9 cellular contexts compared by ENCODE assay signal in the genomic region with DNA sequence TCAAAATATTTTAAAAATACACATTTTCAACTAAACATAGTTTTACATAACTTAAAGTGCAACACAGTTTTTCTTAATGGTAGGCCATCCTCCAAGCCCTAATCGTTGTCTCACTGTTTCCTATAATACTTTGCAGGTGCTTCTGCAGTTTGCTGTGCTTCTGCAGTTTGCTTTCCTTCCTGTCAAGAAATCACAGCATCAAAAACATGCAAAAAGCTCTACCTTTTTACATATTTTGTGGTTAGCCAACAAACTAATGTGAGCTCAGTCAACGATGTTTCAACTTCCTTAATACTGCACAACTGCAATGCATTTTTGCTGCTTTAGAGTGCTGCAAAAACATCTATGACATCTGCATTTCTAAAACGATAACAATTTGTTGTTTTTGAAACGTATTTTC. TPM values are rescaled to one million over a fixed set of nuclear protein-coding genes. Genes with fewer than 3 reads are reported as not detected.
A peak's percentile ranks its signal among the peaks of the same experiment; 100 is the strongest.
DNase-seq lines count a peak whose midpoint lies in the region; ATAC-seq lines count a peak whose summit lies in the region.
"Had no signal": no experiment of that assay in that cellular context is flagged by ENCODE, and none has a peak within 500 bp of the region (broad histone marks: within the 10 kb centered on the region; RNA-seq: fewer than 3 reads in every experiment).

No MANE protein-coding gene starts in this region.

- H3K4me3 ChIP-seq in aorta (ENCODE audit: low read length in 2 of 2): no peak overlapping the region
- H3K4me3 ChIP-seq in trophoblast cell (ENCODE audit: low read depth, low read length): no peak overlapping the region

- H2BK12ac ChIP-seq in trophoblast cell (ENCODE audit: low read length): no peak overlapping the region

- 60 to 61% methylated on average over 4 of the region's 4 CpGs for WGBS in aorta, 2 donors
- no CpG with 5 or more reads among the region's 4 CpGs for WGBS in trophoblast cell (ENCODE audit: extremely low coverage, insufficient coverage, insufficient read length)

- H3K36me3 Mint-ChIP-seq in T-helper 1 cell treated with Interleukin-12 subunit alpha and Interleukin-12 subunit beta and Interleukin-4 antibody, amounts not matched to agents 30 μg/mL and 1 μg/mL, for 36 hours (ENCODE audit: low read depth): peaks cover 36% of the 10 kb centered on the region

- H3K27ac ChIP-seq in aorta (ENCODE audit: low read depth in 1 of 2, low read length in 2 of 2): no peak overlapping the region
- H3K27ac ChIP-seq in trophoblast cell (ENCODE audit: low read depth, low read length): no peak overlapping the region

- H3K79me1 ChIP-seq in trophoblast cell (ENCODE audit: low read length): no peaks in the 10 kb centered on the region

- no peak overlapping the region for H3K23ac ChIP-seq in trophoblast cell (ENCODE audit: low read length)

- no peak overlapping the region for H3K14ac ChIP-seq in trophoblast cell (ENCODE audit: low read length)

- H3K27me3 ChIP-seq in aorta (ENCODE audit: control insufficient read depth in 1 of 2, insufficient read depth in 2 of 2, low read length in 1 of 2) (no peaks in the 10 kb centered on the region), trophoblast cell (ENCODE audit: insufficient read depth, low read length) (no peaks in the 10 kb centered on the region)

- H3K4me1 ChIP-seq in aorta (ENCODE audit: control insufficient read depth in 1 of 2, insufficient read depth in 2 of 2, low read length in 2 of 2) (no peaks in the 10 kb centered on the region), trophoblast cell (ENCODE audit: control insufficient read depth in 1 of 2, insufficient read depth in 2 of 2, low read length in 2 of 2) (no peaks in the 10 kb centered on the region)

- H3K36me3 ChIP-seq in aorta (ENCODE audit: control insufficient read depth in 1 of 2, insufficient read depth in 2 of 2, low read length in 1 of 2) (no peaks in the 10 kb centered on the region), trophoblast cell (ENCODE audit: control insufficient read depth in 1 of 2, insufficient read depth in 2 of 2, low read length in 2 of 2) (no peaks in the 10 kb centered on the region)

- DNase-seq in aorta (no peak), NCI-H1436 treated with DMSO at 0.1 percent for 48 hours (lab: John Stamatoyannopoulos, UW) (no peak), trophoblast cell (no peak), NCI-H1048 (lab: John Stamatoyannopoulos, UW) (no peak)
- DNase-seq: stimulated activated CD4-positive, alpha-beta T cell treated with anti-CD3 and anti-CD28 coated beads, Interleukin-15, amount 100 ng/mL, for 24 hours had no signal

- no peak overlapping the region for H4K12ac ChIP-seq in trophoblast cell (ENCODE audit: low read depth, low read length)

- H3K18ac ChIP-seq in trophoblast cell (ENCODE audit: low read length): no peak overlapping the region

- H3K4ac ChIP-seq in trophoblast cell (ENCODE audit: low read depth, low read length): no peak overlapping the region

- peaks cover 6% of the 10 kb centered on the region for H3K9me3 Mint-ChIP-seq in T-helper 1 cell treated with Interleukin-12 subunit alpha and Interleukin-12 subunit beta and Interleukin-4 antibody, amounts not matched to agents 30 μg/mL and 1 μg/mL, for 36 hours

- H2AFZ ChIP-seq in trophoblast cell (ENCODE audit: insufficient read depth, low read length, poor library complexity): no peak overlapping the region

- H4K8ac ChIP-seq in trophoblast cell (ENCODE audit: low read depth, low read length): no peak overlapping the region

- no peak overlapping the region for H2BK5ac ChIP-seq in trophoblast cell (ENCODE audit: low read depth, low read length, poor library complexity)

- H3K9me3 ChIP-seq in aorta (ENCODE audit: control insufficient read depth, low read length) (no peaks in the 10 kb centered on the region), trophoblast cell (ENCODE audit: insufficient read depth, low read depth, low read length) (no peaks in the 10 kb centered on the region)

- H4K91ac ChIP-seq in trophoblast cell (ENCODE audit: low read depth, low read length): no peak overlapping the region

- no peak overlapping the region for H2BK120ac ChIP-seq in trophoblast cell (ENCODE audit: insufficient read depth, low read length, poor library complexity)

- peak overlapping the region; percentile 52 for H3K27ac Mint-ChIP-seq in T-helper 1 cell treated with Interleukin-12 subunit alpha and Interleukin-12 subunit beta and Interleukin-4 antibody, amounts not matched to agents 30 μg/mL and 1 μg/mL, for 36 hours

- intact Hi-C loops in aorta (cut with DNase I): no loop called here

- H3K4me3 Mint-ChIP-seq in T-helper 1 cell treated with Interleukin-12 subunit alpha and Interleukin-12 subunit beta and Interleukin-4 antibody, amounts not matched to agents 30 μg/mL and 1 μg/mL, for 36 hours: no peak overlapping the region

- H3K79me2 ChIP-seq in trophoblast cell (ENCODE audit: control insufficient read depth, insufficient read depth, low read length, poor library complexity): no peaks in the 10 kb centered on the region

- H3K27me3 Mint-ChIP-seq in T-helper 1 cell treated with Interleukin-12 subunit alpha and Interleukin-12 subunit beta and Interleukin-4 antibody, amounts not matched to agents 30 μg/mL and 1 μg/mL, for 36 hours (ENCODE audit: low read depth): no peaks in the 10 kb centered on the region

- no peak overlapping the region for H3K4me2 ChIP-seq in trophoblast cell (ENCODE audit: low read length)

- peaks cover 42% of the 10 kb centered on the region for H3K4me1 Mint-ChIP-seq in T-helper 1 cell treated with Interleukin-12 subunit alpha and Interleukin-12 subunit beta and Interleukin-4 antibody, amounts not matched to agents 30 μg/mL and 1 μg/mL, for 36 hours (ENCODE audit: low read depth)

- ATAC-seq in GM18498 (IDR thresholded peaks at IDR 0.05; ENCODE audit: unreplicated experiment): peak; percentile 95
- peak; percentile 89 for ATAC-seq in GM19395 (IDR thresholded peaks at IDR 0.05; ENCODE audit: unreplicated experiment)
- ATAC-seq in HG03025 (IDR thresholded peaks at IDR 0.05; ENCODE audit: low FRiP score, unreplicated experiment): peak; percentile 92
- ATAC-seq in aorta (ENCODE audit: low FRiP score): no peak

- no peak overlapping the region for H3K9ac ChIP-seq in trophoblast cell (ENCODE audit: low read length)

- no peak overlapping the region for H2AK5ac ChIP-seq in trophoblast cell (ENCODE audit: low read length)

RNA-seq across cellular contexts. Expression of a gene that starts 25.2 kb away (rescaled TPM):
- 10 to 100 TPM; 21.5 to 40.2 TPM for total RNA-seq in aorta
- polyA plus RNA-seq in aorta: 10 to 100 TPM in 1 of 2 donors, 1 to 10 TPM in 1; 2.5 to 15.8 TPM
- polyA plus RNA-seq in trophoblast cell (2013): 14.0 and 14.5 TPM in 2 replicates
